7 cellular contexts compared by ENCODE assay signal in the genomic region with DNA sequence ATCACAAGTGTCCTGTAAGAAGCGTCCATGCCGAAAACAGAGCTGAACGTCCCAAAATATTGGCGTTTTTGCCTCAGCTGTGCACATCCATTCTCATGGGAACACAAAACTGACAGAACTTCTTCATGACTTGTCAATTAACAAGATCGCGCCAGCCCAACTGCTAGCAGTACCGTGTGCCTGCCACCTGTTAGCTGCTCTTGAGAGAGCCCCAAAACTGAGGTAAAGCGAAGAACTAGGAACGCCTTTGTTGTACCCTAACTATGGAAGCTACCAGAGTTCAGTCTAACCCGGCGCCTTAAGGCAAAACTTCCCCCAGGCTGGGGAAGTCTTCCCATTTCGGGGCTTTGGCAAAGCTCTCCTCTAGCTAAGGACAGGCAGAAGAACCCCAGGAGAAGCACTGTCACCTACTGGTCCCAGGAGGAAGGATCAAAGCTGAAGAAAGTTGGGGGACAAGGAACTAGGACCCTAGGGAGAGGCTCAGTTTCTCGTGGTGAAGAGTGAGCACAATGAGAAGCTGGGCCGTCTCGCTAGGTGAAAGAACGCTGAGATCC. TPM values are rescaled to one million over a fixed set of nuclear protein-coding genes. Genes with fewer than 3 reads are reported as not detected.
DNase-seq lines count a peak whose midpoint lies in the region; ATAC-seq and TF ChIP-seq lines count a peak whose summit lies in the region.

No MANE protein-coding gene starts in this region.

- DNase-seq in H9 = no peak
- peak; percentile 28 for DNase-seq in RWPE1 (ENCODE audit: low spot score)
- no peak for DNase-seq in chondrocyte (ENCODE audit: low spot score)
- DNase-seq in medulla oblongata (ENCODE audit: extremely low spot score) = peak; percentile 57
- no peak for DNase-seq in upper lobe of right lung

- H4K8ac ChIP-seq in H9 (replicated peaks; ENCODE audit: insufficient read length, low read depth, low read length) = no peak overlapping the region

- H3K36me3 Mint-ChIP-seq in H9 (ENCODE audit: insufficient read depth in 1 of 3, low read depth in 3 of 3) (no peaks in the 10 kb centered on the region), chondrocyte (ENCODE audit: low read depth) (no peaks in the 10 kb centered on the region)

- peak overlapping the region; percentile 61 for H3K9ac ChIP-seq in ES-I3 (ENCODE audit: low read depth, low read length)
- H3K9ac ChIP-seq in H9 (ENCODE audit: extremely low read depth, insufficient read length, low read length) = peak overlapping the region; percentile 94

- no peak overlapping the region for H3K56ac ChIP-seq in H9 (ENCODE audit: insufficient read length, low read depth, low read length)

- intact Hi-C loops in upper lobe of right lung (cut with DNase I) = no loop called here

- no peaks in the 10 kb centered on the region for H3K79me1 ChIP-seq in H9 (ENCODE audit: insufficient read depth, low read depth, low read length, poor library complexity, severe bottlenecking)

- H2BK5ac ChIP-seq in H9 (ENCODE audit: insufficient read length, low read length) = no peak overlapping the region

- no peak overlapping the region for H3K23ac ChIP-seq in H9 (ENCODE audit: insufficient read length, low read depth, low read length)

- peak overlapping the region; percentile 55; the same call in 1 of the 2 replicates for H3K14ac ChIP-seq in H9 (ENCODE audit: insufficient read depth, low read length)

- H2AFZ ChIP-seq in H9 (ENCODE audit: low read length) = no peak overlapping the region

- H3K18ac ChIP-seq in H9 (ENCODE audit: insufficient read length, low read depth, low read length) = peak overlapping the region; percentile 58

- peak overlapping the region; percentile 82 for H3K4me3 ChIP-seq in upper lobe of right lung

- no CpG with 5 or more reads among the region's 16 CpGs for WGBS in H9 (ENCODE audit: extremely low coverage, insufficient read length, low lambda C conversion rate)

- POLR2A ChIA-PET in RWPE1 (lab: Yijun Ruan, JAX; ENCODE audit: low non-redundant PET) = interaction anchor here (1.0 kb wide), 1 partner anchor 10 kb away, joined by 4 read pairs; no protein-coding TSS in a partner anchor

- no peaks in the 10 kb centered on the region for H3K27me3 ChIP-seq in H9 (ENCODE audit: insufficient read depth, low read length)
- H3K27me3 ChIP-seq in upper lobe of right lung = no peaks in the 10 kb centered on the region

- peaks cover 3% of the 10 kb centered on the region; the same call in 1 of the 2 replicates for H3K79me2 ChIP-seq in H9 (ENCODE audit: insufficient read depth, low read length)

- H4K91ac ChIP-seq in H9 (ENCODE audit: insufficient read length, low read depth, low read length) = no peak overlapping the region

- H3K23me2 ChIP-seq in H9 (ENCODE audit: insufficient read length, low read depth, low read length, poor library complexity, severe bottlenecking) = peaks cover 8% of the 10 kb centered on the region

- H3T11ph ChIP-seq in H9 (ENCODE audit: low read length) = no peak overlapping the region

- H2BK120ac ChIP-seq in H9 (ENCODE audit: low read depth, low read length, poor library complexity, severe bottlenecking) = no peak overlapping the region

- TF ChIP-seq CTCF in H9 (conservative IDR thresholded peaks at IDR 0.05) (no peak), RWPE1 (conservative IDR thresholded peaks at IDR 0.05; ENCODE audit: low read depth) (no peak), chondrocyte (IDR thresholded peaks at IDR 0.05) (peak; percentile 49), upper lobe of right lung (IDR thresholded peaks at IDR 0.05) (no peak)

- H3K9me3 ChIP-seq in ES-I3 (ENCODE audit: control insufficient read depth, insufficient read depth, low read length) (no peaks in the 10 kb centered on the region), H9 (ENCODE audit: control insufficient read depth, low read depth, low read length) (no peaks in the 10 kb centered on the region), upper lobe of right lung (no peaks in the 10 kb centered on the region)

- H3K4me1 ChIP-seq in ES-I3 (ENCODE audit: insufficient read depth, low read length) = peaks cover 8% of the 10 kb centered on the region; the same call in 1 of the 2 replicates
- H3K4me1 ChIP-seq in H9 (ENCODE audit: insufficient read depth, low read length) = no peaks in the 10 kb centered on the region
- peaks cover 29% of the 10 kb centered on the region for H3K4me1 ChIP-seq in upper lobe of right lung

- H3K27me3 Mint-ChIP-seq in H9 (ENCODE audit: low read depth) (no peaks in the 10 kb centered on the region), chondrocyte (ENCODE audit: low read depth) (peaks cover 1% of the 10 kb centered on the region)

- CTCF ChIA-PET in RWPE1 (lab: Yijun Ruan, JAX) = interaction anchor here (0.6 to 1.5 kb wide), 4 partner anchors 103 to 781 kb away, joined by 3 to 6 read pairs (median 3); no protein-coding TSS in a partner anchor

- no peak overlapping the region for H2AK5ac ChIP-seq in H9 (ENCODE audit: insufficient read length, low read length)

- peak overlapping the region; percentile 92 for H3K4me2 ChIP-seq in H9 (ENCODE audit: insufficient read depth, insufficient read length, low read length)

- no peak overlapping the region for H2BK15ac ChIP-seq in H9 (ENCODE audit: low read depth, low read length)

- H3K27ac Mint-ChIP-seq in H9 (peak overlapping the region; percentile 96 to 97 (median 97)), chondrocyte (ENCODE audit: unreplicated experiment) (peak overlapping the region; percentile 97)

- no peaks in the 10 kb centered on the region for H4K20me1 ChIP-seq in H9 (ENCODE audit: control insufficient read depth, insufficient read depth, insufficient read length)

- H3K4me3 Mint-ChIP-seq in H9 = peak overlapping the region; percentile 96 to 97
- H3K4me3 Mint-ChIP-seq in chondrocyte (ENCODE audit: unreplicated experiment) = peak overlapping the region; percentile 96

- H3K4me1 Mint-ChIP-seq in H9 (peaks cover 10 to 17% of the 10 kb centered on the region in 2 experiments), chondrocyte (ENCODE audit: low read depth) (peaks cover 25% of the 10 kb centered on the region)

- H3K36me3 ChIP-seq in ES-I3 (ENCODE audit: insufficient read depth, low read length) (no peaks in the 10 kb centered on the region), upper lobe of right lung (no peaks in the 10 kb centered on the region)

- H2BK20ac ChIP-seq in H9 (ENCODE audit: low read depth, low read length, poor library complexity, severe bottlenecking) = no peak overlapping the region

- no peak overlapping the region for H3K4ac ChIP-seq in H9 (ENCODE audit: low read depth, low read length)

- H3K9me3 Mint-ChIP-seq in H9 = no peaks in the 10 kb centered on the region; a peak in 1 of 5 replicates
- no peaks in the 10 kb centered on the region for H3K9me3 Mint-ChIP-seq in chondrocyte (ENCODE audit: low read depth)

- H4K5ac ChIP-seq in H9 (ENCODE audit: insufficient read length, low read depth, low read length) = no peak overlapping the region

- H3K27ac ChIP-seq in H9 (ENCODE audit: insufficient read length, low read depth, low read length) (peak overlapping the region; percentile 77), RWPE1 (peak overlapping the region; percentile 94), upper lobe of right lung (peak overlapping the region; percentile 91)

- no peak overlapping the region for H2BK12ac ChIP-seq in H9 (ENCODE audit: insufficient read length, low read depth, low read length)

- peak; percentile 1 for ATAC-seq in upper lobe of right lung
- no peak for ATAC-seq in GM18502 (IDR thresholded peaks at IDR 0.05; ENCODE audit: poor library complexity, unreplicated experiment)

RNA-seq across cellular contexts. Expression of gene EYA3, which starts 0.7 kb away (rescaled TPM):
- 30.0 and 32.7 TPM in 2 replicates for total RNA-seq in H9 (2021)
- total RNA-seq in chondrocyte = 13.5 to 17.9 TPM (median 15.7 TPM) in 3 replicates
- 21.0 TPM for total RNA-seq in upper lobe of right lung

Comparison
In these comparisons a context has a peak if more than half of its experiments do, and no peak if none do; other contexts are left out.
1. DNase-seq: peak in RWPE1 (single experiment) and medulla oblongata (single experiment); none in H9 (single experiment), chondrocyte (single experiment) and upper lobe of right lung (single experiment).
2. Peak in every context shown above with its lines, with median percentiles within 50 percentile points of each other: H3K27ac ChIP-seq.